ENCODE assay signal across 18 cellular contexts in the genomic region with DNA sequence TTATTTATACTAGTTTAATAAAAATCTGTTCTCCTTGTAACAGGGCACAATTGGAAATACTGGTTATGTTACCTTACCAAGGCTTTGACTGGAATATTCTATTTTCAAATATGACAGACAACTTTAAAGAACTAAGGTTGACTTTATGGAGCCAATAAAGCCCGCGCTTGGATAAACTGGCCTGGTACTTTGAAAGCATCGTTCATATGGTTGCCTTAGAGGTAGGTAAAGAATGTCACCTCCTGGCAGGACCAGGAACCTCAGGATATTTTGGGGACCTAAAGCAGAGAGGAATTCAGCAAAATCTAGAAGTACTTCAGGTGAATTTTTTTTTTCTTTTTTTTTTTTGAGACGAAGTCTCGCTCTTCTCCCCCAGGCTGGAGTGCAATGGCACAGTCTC.
A peak's percentile ranks its signal among the peaks of the same experiment; 100 is the strongest.
DNase-seq lines count a peak whose midpoint lies in the region; ATAC-seq and TF ChIP-seq lines count a peak whose summit lies in the region.
"Had no signal": no experiment of that assay in that cellular context is flagged by ENCODE, and none has a peak within 500 bp of the region (broad histone marks: within the 10 kb centered on the region; RNA-seq: fewer than 3 reads in every experiment).

No MANE protein-coding gene starts in this region.

- H3K9me3 Mint-ChIP-seq in chondrocyte (ENCODE audit: low read depth), result no peaks in the 10 kb centered on the region

- no peaks in the 10 kb centered on the region for H3K27me3 Mint-ChIP-seq in chondrocyte (ENCODE audit: low read depth)
- H3K27me3 Mint-ChIP-seq: T-helper 17 cell had no signal

- ATAC-seq in right lobe of liver (no peak), sciatic nerve (no peak)
- ATAC-seq: T-helper 17 cell had no signal

- H3K27me3 ChIP-seq in liver (ENCODE audit: control insufficient read depth in 4 of 4, insufficient read depth in 4 of 4, low read length in 3 of 4), result no peaks in the 10 kb centered on the region
- no peaks in the 10 kb centered on the region for H3K27me3 ChIP-seq in right lobe of liver
- H3K27me3 ChIP-seq in prostate gland (replicated peaks; ENCODE audit: insufficient read depth), result no peaks in the 10 kb centered on the region
- H3K27me3 ChIP-seq: BLaER1 treated with 17β-estradiol and CSF1 and Interleukin-3, amounts not matched to agents 10 nM and 100 nM had no signal

- no peak for TF ChIP-seq CTCF in liver (IDR thresholded peaks at IDR 0.05; ENCODE audit: low read depth, low read length, missing input control)
- no peak for TF ChIP-seq CTCF in right lobe of liver (IDR thresholded peaks at IDR 0.05)
- peak; percentile 46 for TF ChIP-seq CTCF in LNCaP clone FGC (IDR thresholded peaks at IDR 0.05; ENCODE audit: control insufficient read depth, extremely low read depth, insufficient read depth)
- peak; percentile 41 for TF ChIP-seq CTCF in chondrocyte (IDR thresholded peaks at IDR 0.05)
- peak in 3 of 4 experiments; percentile 28 to 37 (median 30) for TF ChIP-seq CTCF in prostate gland (IDR thresholded peaks at IDR 0.05)

- H3K4me1 Mint-ChIP-seq in chondrocyte (ENCODE audit: low read depth), result peaks cover 4% of the 10 kb centered on the region

- no peaks in the 10 kb centered on the region for H3K36me3 Mint-ChIP-seq in chondrocyte (ENCODE audit: low read depth)

- no peak overlapping the region for H3K9ac ChIP-seq in liver (ENCODE audit: low read depth in 1 of 2, low read length in 2 of 2)
- H3K9ac ChIP-seq: BLaER1 treated with 17β-estradiol and CSF1 and Interleukin-3, amounts not matched to agents 10 nM and 100 nM had no signal

- no peak overlapping the region for H3K4me3 Mint-ChIP-seq in chondrocyte (ENCODE audit: unreplicated experiment)
- H3K4me3 Mint-ChIP-seq: T-helper 17 cell had no signal

- no peak for TF ChIP-seq POLR2A in right lobe of liver (IDR thresholded peaks at IDR 0.05)
- TF ChIP-seq POLR2A in prostate gland (IDR thresholded peaks at IDR 0.05), result no peak

- H3K9me3 ChIP-seq in liver (ENCODE audit: control insufficient read depth in 4 of 4, low read length in 3 of 4) (no peaks in the 10 kb centered on the region), right lobe of liver (no peaks in the 10 kb centered on the region), prostate gland (no peaks in the 10 kb centered on the region)

- H3K27ac ChIP-seq in liver (ENCODE audit: low read depth in 1 of 2, low read length in 2 of 2), result no peak overlapping the region
- H3K27ac ChIP-seq in right lobe of liver, result no peak overlapping the region
- no peak overlapping the region for H3K27ac ChIP-seq in prostate gland
- H3K27ac ChIP-seq: BLaER1 treated with 17β-estradiol and CSF1 and Interleukin-3, amounts not matched to agents 10 nM and 100 nM had no signal

- no peak overlapping the region for H3K27ac Mint-ChIP-seq in chondrocyte (ENCODE audit: unreplicated experiment)
- H3K27ac Mint-ChIP-seq: T-helper 17 cell had no signal

- DNase-seq in right lobe of liver, result no peak
- no peak for DNase-seq in LNCaP clone FGC (ENCODE audit: low read depth)
- DNase-seq in chondrocyte (ENCODE audit: low spot score), result no peak
- DNase-seq in prostate gland (ENCODE audit: low spot score), result peak; percentile 58
- no peak for DNase-seq in sciatic nerve (ENCODE audit: low spot score)
- DNase-seq in NCI-H1048 (lab: John Stamatoyannopoulos, UW), result no peak
- no peak for DNase-seq in cerebellum (ENCODE audit: low spot score)
- DNase-seq: DMS79, GOT3, KBM-7, NCI-H1436, NCI-H2029 treated with DMSO at 0.1 percent for 48 hours, NCI-H345, NCI-H526 treated with DMSO at 0.1 percent for 48 hours, SHP77, T-helper 17 cell had no signal

- H3K4me3 ChIP-seq in liver (ENCODE audit: low read depth in 1 of 3, low read length in 3 of 3) (no peak overlapping the region), right lobe of liver (no peak overlapping the region), LNCaP clone FGC (ENCODE audit: low read depth, low read length) (no peak overlapping the region), prostate gland (no peak overlapping the region)
- H3K4me3 ChIP-seq: BLaER1 treated with 17β-estradiol and CSF1 and Interleukin-3, amounts not matched to agents 10 nM and 100 nM had no signal

- no peaks in the 10 kb centered on the region for H3K4me1 ChIP-seq in liver (ENCODE audit: control insufficient read depth in 4 of 4, insufficient read depth in 4 of 4, low read length in 3 of 4)
- no peaks in the 10 kb centered on the region for H3K4me1 ChIP-seq in right lobe of liver
- H3K4me1 ChIP-seq in prostate gland (replicated peaks), result no peaks in the 10 kb centered on the region

- no peaks in the 10 kb centered on the region for H3K36me3 ChIP-seq in liver (ENCODE audit: control insufficient read depth in 4 of 4, insufficient read depth in 3 of 4, low read depth in 1 of 4, low read length in 3 of 4)
- H3K36me3 ChIP-seq in right lobe of liver, result no peaks in the 10 kb centered on the region
- no peaks in the 10 kb centered on the region for H3K36me3 ChIP-seq in prostate gland
- H3K36me3 ChIP-seq: BLaER1 treated with 17β-estradiol and CSF1 and Interleukin-3, amounts not matched to agents 10 nM and 100 nM had no signal

- intact Hi-C loops in right lobe of liver (cut with DNase I), result no loop called here
- intact Hi-C loops in prostate gland (cut with DNase I), result no loop called here
- intact Hi-C loops in sciatic nerve (cut with DNase I), result no loop called here

- 95% methylated on average over 5 of the region's 5 CpGs for WGBS in liver
- WGBS in right lobe of liver (ENCODE audit: insufficient coverage, low coverage, low lambda C conversion rate, missing lambda C conversion rate), result 93% methylated on average over 4 of the region's 5 CpGs
- 71% methylated on average over 5 of the region's 5 CpGs for WGBS in prostate gland

- peak; percentile 6 to 12 for TF ChIP-seq RAD21 in liver (IDR thresholded peaks at IDR 0.05)

TF ChIP-seq in liver, 16 proteins besides CTCF, POLR2A, EP300 and RAD21:
- no peak for TF ChIP-seq EGR1 (IDR thresholded peaks at IDR 0.05; ENCODE audit: low read depth in 2 of 2)

Comparison
In these comparisons a context has a peak if more than half of its experiments do, and no peak if none do; other contexts are left out.
1. CTCF ChIP-seq: peak in LNCaP clone FGC (single experiment), chondrocyte (single experiment) and prostate gland (3 of 4); none in liver (single experiment) and right lobe of liver (0 of 4).